8 cellular contexts compared by ENCODE assay signal in genomic region chr11:18706330-18707243, GRCh38. TPM values are rescaled to one million over a fixed set of nuclear protein-coding genes. Genes with fewer than 3 reads are reported as not detected.
A peak's percentile ranks its signal among the peaks of the same experiment; 100 is the strongest.
DNase-seq lines count a peak whose midpoint lies in the region; ATAC-seq and TF ChIP-seq lines count a peak whose summit lies in the region.

No MANE protein-coding gene starts in this region.

- H3K4me3 Mint-ChIP-seq in activated CD4-positive, alpha-beta memory T cell treated with anti-CD3 and anti-CD28 coated beads, Interleukin-2, amount 10 ng/mL, durations not matched to agents 7 days and 5 days = peak overlapping the region; percentile 73
- H3K4me3 Mint-ChIP-seq in endothelial cell (ENCODE audit: unreplicated experiment) = peak overlapping the region; percentile 70

- peaks cover 10% of the 10 kb centered on the region for H3K4me1 ChIP-seq in mucosa of descending colon (ENCODE audit: low read depth)
- H3K4me1 ChIP-seq in thoracic aorta (ENCODE audit: control insufficient read depth in 1 of 2, low read depth in 2 of 2) = peaks cover 8 to 19% of the 10 kb centered on the region in 2 donors

- peaks cover 20% of the 10 kb centered on the region for H3K4me1 Mint-ChIP-seq in activated CD4-positive, alpha-beta memory T cell treated with anti-CD3 and anti-CD28 coated beads, Interleukin-2, amount 10 ng/mL, durations not matched to agents 7 days and 5 days
- peaks cover 6% of the 10 kb centered on the region for H3K4me1 Mint-ChIP-seq in endothelial cell (ENCODE audit: unreplicated experiment)

- no peaks in the 10 kb centered on the region for H3K27me3 ChIP-seq in thoracic aorta (replicated peaks; ENCODE audit: insufficient read depth)

- H3K9me3 Mint-ChIP-seq in activated CD4-positive, alpha-beta memory T cell treated with anti-CD3 and anti-CD28 coated beads, Interleukin-2, amount 10 ng/mL, durations not matched to agents 7 days and 5 days = no peaks in the 10 kb centered on the region
- no peaks in the 10 kb centered on the region for H3K9me3 Mint-ChIP-seq in endothelial cell (ENCODE audit: unreplicated experiment)

- ATAC-seq in GM19043 (IDR thresholded peaks at IDR 0.05; ENCODE audit: low read depth, unreplicated experiment) (peak; percentile 79), mucosa of descending colon (peak; percentile 84), thoracic aorta (ENCODE audit: insufficient number of reproducible peaks, low FRiP score, low read depth) (peak; percentile 53), GM18909 (IDR thresholded peaks at IDR 0.05; ENCODE audit: poor library complexity, unreplicated experiment) (no peak)

- no peaks in the 10 kb centered on the region for H3K36me3 Mint-ChIP-seq in activated CD4-positive, alpha-beta memory T cell treated with anti-CD3 and anti-CD28 coated beads, Interleukin-2, amount 10 ng/mL, durations not matched to agents 7 days and 5 days (ENCODE audit: low read depth)
- H3K36me3 Mint-ChIP-seq in endothelial cell (ENCODE audit: low read depth, unreplicated experiment) = no peaks in the 10 kb centered on the region

- DNase-seq in NCI-H1105 treated with DMSO at 0.1 percent for 48 hours (lab: John Stamatoyannopoulos, UW) (peak; percentile 66), endothelial cell (ENCODE audit: low spot score) (no peak), mucosa of descending colon (peak; percentile 68 to 78 (median 70)), thoracic aorta (ENCODE audit: low spot score) (peak; percentile 48), RWPE1 (ENCODE audit: low spot score) (no peak)
- DNase-seq in activated CD4-positive, alpha-beta memory T cell treated with anti-CD3 and anti-CD28 coated beads, Interleukin-2, amount 10 ng/mL, durations not matched to agents 7 days and 5 days = peak; percentile 59

- TF ChIP-seq CTCF in endothelial cell (IDR thresholded peaks at IDR 0.05; ENCODE audit: unreplicated experiment) = no peak
- TF ChIP-seq CTCF in mucosa of descending colon (IDR thresholded peaks at IDR 0.05) = no peak
- TF ChIP-seq CTCF in thoracic aorta (IDR thresholded peaks at IDR 0.05) = no peak
- TF ChIP-seq CTCF in RWPE1 (conservative IDR thresholded peaks at IDR 0.05; ENCODE audit: low read depth) = no peak

- H3K27ac Mint-ChIP-seq in activated CD4-positive, alpha-beta memory T cell treated with anti-CD3 and anti-CD28 coated beads, Interleukin-2, amount 10 ng/mL, durations not matched to agents 7 days and 5 days = peak overlapping the region; percentile 44
- H3K27ac Mint-ChIP-seq in endothelial cell (ENCODE audit: unreplicated experiment) = no peak overlapping the region

- intact Hi-C loops in mucosa of descending colon (cut with DNase I, micrococcal nuclease) = no loop called here

- POLR2A ChIA-PET in activated CD4-positive, alpha-beta memory T cell treated with anti-CD3 and anti-CD28 coated beads, Interleukin-2, amount 10 ng/mL, durations not matched to agents 7 days and 5 days (lab: Charles Lee) = interaction anchor here (0.8 to 1.9 kb wide), 3 partner anchors 11 to 179 kb away, joined by 3 to 5 read pairs (median 4); no protein-coding TSS in a partner anchor
- POLR2A ChIA-PET in RWPE1 (lab: Yijun Ruan, JAX; ENCODE audit: low non-redundant PET) = no interaction called here

- H3K27me3 Mint-ChIP-seq in activated CD4-positive, alpha-beta memory T cell treated with anti-CD3 and anti-CD28 coated beads, Interleukin-2, amount 10 ng/mL, durations not matched to agents 7 days and 5 days = peaks cover 46% of the 10 kb centered on the region
- H3K27me3 Mint-ChIP-seq in endothelial cell (ENCODE audit: unreplicated experiment) = peaks cover 6% of the 10 kb centered on the region

- H3K4me3 ChIP-seq in mucosa of descending colon = no peak overlapping the region
- H3K4me3 ChIP-seq in thoracic aorta = peak overlapping the region; percentile 75

- CTCF ChIA-PET in activated CD4-positive, alpha-beta memory T cell treated with anti-CD3 and anti-CD28 coated beads, Interleukin-2, amount 10 ng/mL, durations not matched to agents 7 days and 5 days (lab: Charles Lee) = interaction anchor here (1.2 to 1.9 kb wide), 4 partner anchors 9 to 25 kb away, joined by 3 to 10 read pairs (median 4); no protein-coding TSS in a partner anchor
- CTCF ChIA-PET in RWPE1 (lab: Yijun Ruan, JAX) = no interaction called here

- no peaks in the 10 kb centered on the region for H3K9me3 ChIP-seq in mucosa of descending colon
- no peaks in the 10 kb centered on the region for H3K9me3 ChIP-seq in thoracic aorta

- H3K27ac ChIP-seq in thoracic aorta (peak overlapping the region; percentile 69 to 82), RWPE1 (no peak overlapping the region)

- no peaks in the 10 kb centered on the region for H3K36me3 ChIP-seq in mucosa of descending colon (ENCODE audit: low read depth)
- no peaks in the 10 kb centered on the region for H3K36me3 ChIP-seq in thoracic aorta

RNA-seq across cellular contexts. Expression of gene TMEM86A, which starts 8.0 kb away (rescaled TPM):
- total RNA-seq in activated CD4-positive, alpha-beta memory T cell treated with anti-CD3 and anti-CD28 coated beads, Interleukin-2, amount 10 ng/mL, durations not matched to agents 7 days and 5 days = 1 to 10 TPM; 1.8 to 2.4 TPM
- total RNA-seq in endothelial cell (ENCODE audit: unreplicated experiment) (3.9 TPM), mucosa of descending colon (1 to 10 TPM; 1.7 to 6.0 (median 5.0) TPM), thoracic aorta (1 to 10 TPM; 5.3 to 8.3 TPM)

RNA-seq across cellular contexts. Expression of gene IGSF22, which starts 19.4 kb away (rescaled TPM):
- total RNA-seq in activated CD4-positive, alpha-beta memory T cell treated with anti-CD3 and anti-CD28 coated beads, Interleukin-2, amount 10 ng/mL, durations not matched to agents 7 days and 5 days = 1 to 10 TPM in 1 of 2 experiments, under 1 TPM in 1; 0.50 to 2.7 TPM
- total RNA-seq in endothelial cell (ENCODE audit: unreplicated experiment) = 0.74 TPM
- total RNA-seq in mucosa of descending colon = 1 to 10 TPM; 1.1 to 1.5 (median 1.5) TPM
- total RNA-seq in thoracic aorta = under 1 TPM in 1 of 2 donors, not detected in 1; 0.21 TPM

Comparison
In these comparisons a context has a peak if more than half of its experiments do, and no peak if none do; other contexts are left out.
1. DNase-seq: peak in NCI-H1105 treated with DMSO at 0.1 percent for 48 hours (single experiment), activated CD4-positive, alpha-beta memory T cell treated with anti-CD3 and anti-CD28 coated beads, Interleukin-2, amount 10 ng/mL, durations not matched to agents 7 days and 5 days (single experiment), mucosa of descending colon (3 of 3) and thoracic aorta (single experiment); none in endothelial cell (single experiment) and RWPE1 (single experiment).